3 cellular contexts compared by ENCODE assay signal in the genomic region with DNA sequence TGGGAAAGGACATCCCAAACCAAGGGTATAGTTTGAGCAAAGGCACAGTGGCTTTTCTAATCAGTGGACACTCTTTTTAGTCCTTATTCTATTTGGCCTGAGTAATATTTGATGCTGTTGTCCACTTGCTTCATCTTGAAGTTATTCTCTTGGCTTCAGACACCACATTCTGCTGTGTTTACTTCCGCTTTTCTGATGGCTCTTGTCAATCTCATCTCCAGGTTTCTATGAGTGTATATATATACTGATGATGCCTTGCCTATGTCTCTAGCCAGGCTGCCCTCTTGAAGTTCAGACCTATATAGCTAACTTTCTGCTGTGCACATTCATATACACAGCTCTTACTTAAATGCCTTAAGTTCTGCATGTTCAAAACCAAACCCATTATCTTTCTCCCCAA.
TF ChIP-seq lines count a peak whose summit lies in the region.

No MANE protein-coding gene starts in this region.

TF ChIP-seq in A549, 52 proteins besides CTCF, POLR2A, EP300 and RAD21:
- TF ChIP-seq CEBPB (IDR thresholded peaks at IDR 0.05) (no peak), NPAS2 (CRISPR knock-in tag; IDR thresholded peaks at IDR 0.05; ENCODE audit: borderline replicate concordance) (no peak), HDAC2 (IDR thresholded peaks at IDR 0.05) (no peak), TFCP2L1 (CRISPR knock-in tag; IDR thresholded peaks at IDR 0.05) (no peak), FOXS1 (CRISPR knock-in tag; IDR thresholded peaks at IDR 0.05) (no peak), FOSB (CRISPR knock-in tag; IDR thresholded peaks at IDR 0.05) (no peak), RFX5 (IDR thresholded peaks at IDR 0.05) (no peak), HOXA7 (CRISPR knock-in tag; IDR thresholded peaks at IDR 0.05) (no peak), MAFK (IDR thresholded peaks at IDR 0.05; ENCODE audit: partially characterized antibody) (no peak)

TF ChIP-seq in IMR-90, 13 proteins besides CTCF, POLR2A, EP300 and RAD21:
- no peak for TF ChIP-seq FOS (IDR thresholded peaks at IDR 0.05; ENCODE audit: low read depth, low read length)
- TF ChIP-seq RFX5 (IDR thresholded peaks at IDR 0.05; ENCODE audit: low read depth, low read length), result no peak
- TF ChIP-seq MXI1 (IDR thresholded peaks at IDR 0.05; ENCODE audit: borderline replicate concordance, low read depth, low read length), result no peak
- no peak for TF ChIP-seq SMC3 (IDR thresholded peaks at IDR 0.05; ENCODE audit: low read depth, low read length)
- no peak for TF ChIP-seq RCOR1 (IDR thresholded peaks at IDR 0.05; ENCODE audit: insufficient replicate concordance, low read length)
- TF ChIP-seq, protein P1, sequence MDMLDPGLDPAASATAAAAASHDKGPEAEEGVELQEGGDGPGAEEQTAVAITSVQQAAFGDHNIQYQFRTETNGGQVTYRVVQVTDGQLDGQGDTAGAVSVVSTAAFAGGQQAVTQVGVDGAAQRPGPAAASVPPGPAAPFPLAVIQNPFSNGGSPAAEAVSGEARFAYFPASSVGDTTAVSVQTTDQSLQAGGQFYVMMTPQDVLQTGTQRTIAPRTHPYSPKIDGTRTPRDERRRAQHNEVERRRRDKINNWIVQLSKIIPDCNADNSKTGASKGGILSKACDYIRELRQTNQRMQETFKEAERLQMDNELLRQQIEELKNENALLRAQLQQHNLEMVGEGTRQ (IDR thresholded peaks at IDR 0.05; ENCODE audit: low read depth, low read length), result no peak
- TF ChIP-seq, protein P2, sequence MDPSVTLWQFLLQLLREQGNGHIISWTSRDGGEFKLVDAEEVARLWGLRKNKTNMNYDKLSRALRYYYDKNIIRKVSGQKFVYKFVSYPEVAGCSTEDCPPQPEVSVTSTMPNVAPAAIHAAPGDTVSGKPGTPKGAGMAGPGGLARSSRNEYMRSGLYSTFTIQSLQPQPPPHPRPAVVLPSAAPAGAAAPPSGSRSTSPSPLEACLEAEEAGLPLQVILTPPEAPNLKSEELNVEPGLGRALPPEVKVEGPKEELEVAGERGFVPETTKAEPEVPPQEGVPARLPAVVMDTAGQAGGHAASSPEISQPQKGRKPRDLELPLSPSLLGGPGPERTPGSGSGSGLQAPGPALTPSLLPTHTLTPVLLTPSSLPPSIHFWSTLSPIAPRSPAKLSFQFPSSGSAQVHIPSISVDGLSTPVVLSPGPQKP (IDR thresholded peaks at IDR 0.05; ENCODE audit: borderline replicate concordance, low read depth, low read length), result no peak

TF ChIP-seq in SK-N-SH, 30 proteins besides CTCF, POLR2A, EP300 and RAD21:
- no peak for TF ChIP-seq POLR2AphosphoS5 (IDR thresholded peaks at IDR 0.05; ENCODE audit: low read depth, low read length)
- TF ChIP-seq, protein P3, sequence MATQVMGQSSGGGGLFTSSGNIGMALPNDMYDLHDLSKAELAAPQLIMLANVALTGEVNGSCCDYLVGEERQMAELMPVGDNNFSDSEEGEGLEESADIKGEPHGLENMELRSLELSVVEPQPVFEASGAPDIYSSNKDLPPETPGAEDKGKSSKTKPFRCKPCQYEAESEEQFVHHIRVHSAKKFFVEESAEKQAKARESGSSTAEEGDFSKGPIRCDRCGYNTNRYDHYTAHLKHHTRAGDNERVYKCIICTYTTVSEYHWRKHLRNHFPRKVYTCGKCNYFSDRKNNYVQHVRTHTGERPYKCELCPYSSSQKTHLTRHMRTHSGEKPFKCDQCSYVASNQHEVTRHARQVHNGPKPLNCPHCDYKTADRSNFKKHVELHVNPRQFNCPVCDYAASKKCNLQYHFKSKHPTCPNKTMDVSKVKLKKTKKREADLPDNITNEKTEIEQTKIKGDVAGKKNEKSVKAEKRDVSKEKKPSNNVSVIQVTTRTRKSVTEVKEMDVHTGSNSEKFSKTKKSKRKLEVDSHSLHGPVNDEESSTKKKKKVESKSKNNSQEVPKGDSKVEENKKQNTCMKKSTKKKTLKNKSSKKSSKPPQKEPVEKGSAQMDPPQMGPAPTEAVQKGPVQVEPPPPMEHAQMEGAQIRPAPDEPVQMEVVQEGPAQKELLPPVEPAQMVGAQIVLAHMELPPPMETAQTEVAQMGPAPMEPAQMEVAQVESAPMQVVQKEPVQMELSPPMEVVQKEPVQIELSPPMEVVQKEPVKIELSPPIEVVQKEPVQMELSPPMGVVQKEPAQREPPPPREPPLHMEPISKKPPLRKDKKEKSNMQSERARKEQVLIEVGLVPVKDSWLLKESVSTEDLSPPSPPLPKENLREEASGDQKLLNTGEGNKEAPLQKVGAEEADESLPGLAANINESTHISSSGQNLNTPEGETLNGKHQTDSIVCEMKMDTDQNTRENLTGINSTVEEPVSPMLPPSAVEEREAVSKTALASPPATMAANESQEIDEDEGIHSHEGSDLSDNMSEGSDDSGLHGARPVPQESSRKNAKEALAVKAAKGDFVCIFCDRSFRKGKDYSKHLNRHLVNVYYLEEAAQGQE (IDR thresholded peaks at IDR 0.05; ENCODE audit: low read depth, low read length), result no peak
- TF ChIP-seq RFX5 (IDR thresholded peaks at IDR 0.05; ENCODE audit: low read length), result no peak
- no peak for TF ChIP-seq NFIC (IDR thresholded peaks at IDR 0.05; ENCODE audit: borderline replicate concordance)
- no peak for TF ChIP-seq JUND (IDR thresholded peaks at IDR 0.05)
- TF ChIP-seq FOXM1 (IDR thresholded peaks at IDR 0.05; ENCODE audit: low read depth), result no peak
